11 cellular contexts compared by ENCODE assay signal in the genomic region with DNA sequence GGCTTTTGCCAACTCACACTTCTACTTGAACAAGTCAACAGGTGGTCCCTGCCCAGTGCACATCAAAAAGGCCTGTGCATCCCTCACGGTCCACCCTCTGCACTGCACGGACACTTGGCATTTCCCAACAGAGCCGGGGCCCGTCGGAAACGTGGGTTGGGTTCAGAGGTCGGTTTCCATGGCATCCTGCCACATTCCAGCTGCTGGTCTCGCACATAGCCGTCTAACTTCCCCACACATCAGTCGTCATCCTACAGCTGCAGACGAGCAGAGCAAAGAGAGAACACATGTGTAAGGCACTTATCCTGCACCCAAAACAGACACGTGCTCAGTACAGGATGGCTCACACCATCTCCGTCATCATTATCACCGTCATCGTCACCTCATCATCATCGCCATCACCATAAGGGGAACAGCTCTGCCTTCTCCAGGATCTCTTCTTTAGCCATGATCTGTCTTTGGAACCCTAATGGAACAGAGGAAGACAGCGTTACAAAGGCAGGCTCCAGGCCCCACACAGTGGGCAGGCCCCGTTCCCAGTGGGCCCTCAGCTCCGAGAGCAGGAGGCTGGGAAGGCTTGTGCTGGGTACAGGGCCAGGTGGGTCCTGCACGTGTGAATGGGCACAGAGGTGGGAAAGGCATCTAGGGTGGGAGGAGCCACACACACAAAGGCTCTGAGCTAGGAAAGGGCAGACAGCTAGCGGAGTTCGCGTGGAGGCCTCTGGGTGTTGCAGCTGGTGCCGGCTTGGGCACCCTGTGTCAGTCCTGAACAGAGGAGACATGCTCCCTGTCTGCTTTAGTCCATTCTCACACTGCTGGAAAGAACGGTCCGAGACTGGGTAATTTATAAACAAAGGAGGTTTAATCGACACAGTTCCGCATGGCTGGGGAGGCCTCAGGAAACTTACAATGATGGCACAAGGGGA.
"Had no signal": no experiment of that assay in that cellular context is flagged by ENCODE, and none has a peak within 500 bp of the region (broad histone marks: within the 10 kb centered on the region; RNA-seq: fewer than 3 reads in every experiment).

No MANE protein-coding gene starts in this region.

- ATAC-seq: activated T-cell treated with anti-CD3 and anti-CD28 coated beads, Interleukin-2, amount 50 U/mL, for 72 hours; foreskin keratinocyte; right cardiac atrium; stimulated activated effector memory CD8-positive, alpha-beta T cell treated with anti-CD3 and anti-CD28 coated beads, Interleukin-12 subunit alpha, Interleukin-12 subunit beta, amount 100 ng/mL, for 72 hours had no signal

- H3K27ac Mint-ChIP-seq: activated T-cell treated with anti-CD3 and anti-CD28 coated beads, Interleukin-2, amount 50 U/mL, for 72 hours; stimulated activated effector memory CD8-positive, alpha-beta T cell treated with anti-CD3 and anti-CD28 coated beads, Interleukin-12 subunit alpha, Interleukin-12 subunit beta, amount 100 ng/mL, for 72 hours had no signal

- H3K9me3 ChIP-seq: tibial artery had no signal

- H3K4me3 Mint-ChIP-seq: activated T-cell treated with anti-CD3 and anti-CD28 coated beads, Interleukin-2, amount 50 U/mL, for 72 hours; stimulated activated effector memory CD8-positive, alpha-beta T cell treated with anti-CD3 and anti-CD28 coated beads, Interleukin-12 subunit alpha, Interleukin-12 subunit beta, amount 100 ng/mL, for 72 hours had no signal

- H3K4me3 ChIP-seq: breast epithelium, left ventricle myocardium inferior, tibial artery had no signal

- DNase-seq: activated gamma-delta T cell treated with Interleukin-2 at 50 U/mL for 16 hours; activated T-cell treated with anti-CD3 and anti-CD28 coated beads, Interleukin-2, amount 50 U/mL, for 72 hours; foreskin keratinocyte; left ventricle myocardium inferior; mesenchymal stem cell; right cardiac atrium had no signal

- H3K4me1 Mint-ChIP-seq: stimulated activated effector memory CD8-positive, alpha-beta T cell treated with anti-CD3 and anti-CD28 coated beads, Interleukin-12 subunit alpha, Interleukin-12 subunit beta, amount 100 ng/mL, for 72 hours had no signal

- H3K36me3 Mint-ChIP-seq: stimulated activated effector memory CD8-positive, alpha-beta T cell treated with anti-CD3 and anti-CD28 coated beads, Interleukin-12 subunit alpha, Interleukin-12 subunit beta, amount 100 ng/mL, for 72 hours had no signal

- FAIRE-seq: endothelial cell of umbilical vein, islet of Langerhans had no signal

- H3K36me3 ChIP-seq: breast epithelium, left ventricle myocardium inferior, tibial artery had no signal

- H3K27ac ChIP-seq: breast epithelium, foreskin keratinocyte, left ventricle myocardium inferior, tibial artery had no signal

- H3K4me1 ChIP-seq: breast epithelium, foreskin keratinocyte, tibial artery had no signal
